In genomic region chr6:163738304-163738703, GRCh38 we compare ENCODE assay signal across 22 cellular contexts.
DNase-seq lines count a peak whose midpoint lies in the region; ATAC-seq and TF ChIP-seq lines count a peak whose summit lies in the region.
"Had no signal": no experiment of that assay in that cellular context is flagged by ENCODE, and none has a peak within 500 bp of the region (broad histone marks: within the 10 kb centered on the region; RNA-seq: fewer than 3 reads in every experiment).

No MANE protein-coding gene starts in this region.

- H3K9me2 ChIP-seq in OCI-LY7 (ENCODE audit: insufficient read depth, low read length) = no peaks in the 10 kb centered on the region

- CTCF ChIA-PET in OCI-LY7 (lab: Charles Lee; ENCODE audit: unreplicated experiment) = no interaction called here

- H3K4me2 ChIP-seq in OCI-LY7 (ENCODE audit: low read length) = peak overlapping the region; percentile 21; the same call in 1 of the 2 replicates
- H3K4me2 ChIP-seq: BLaER1 had no signal

- H3K4me1 Mint-ChIP-seq in endodermal cell (peaks cover 24% of the 10 kb centered on the region), progenitor cell of endocrine pancreas (ENCODE audit: low read depth) (no peaks in the 10 kb centered on the region)
- H3K4me1 Mint-ChIP-seq: CD4-positive, CD25-positive, alpha-beta regulatory T cell had no signal

- WGBS in endodermal cell (ENCODE audit: insufficient coverage in 1 of 2, insufficient read length in 1 of 2), 2 experiments = 81% methylated on average over 3 of the region's 3 CpGs; no CpG with 5 or more reads in 1 of the 2 experiments

- H3K9me3 Mint-ChIP-seq in endodermal cell (peaks cover 5% of the 10 kb centered on the region), progenitor cell of endocrine pancreas (ENCODE audit: low read depth) (peaks cover 6% of the 10 kb centered on the region)
- H3K9me3 Mint-ChIP-seq: CD4-positive, CD25-positive, alpha-beta regulatory T cell had no signal

- H3K36me3 Mint-ChIP-seq in endodermal cell (ENCODE audit: low read depth) (no peaks in the 10 kb centered on the region), progenitor cell of endocrine pancreas (ENCODE audit: insufficient read depth) (no peaks in the 10 kb centered on the region)
- H3K36me3 Mint-ChIP-seq: CD4-positive, CD25-positive, alpha-beta regulatory T cell had no signal

- H3K27ac Mint-ChIP-seq in endodermal cell (no peak overlapping the region), progenitor cell of endocrine pancreas (no peak overlapping the region)
- H3K27ac Mint-ChIP-seq: CD4-positive, CD25-positive, alpha-beta regulatory T cell had no signal

- no peaks in the 10 kb centered on the region for H4K20me1 ChIP-seq in OCI-LY7 (ENCODE audit: insufficient read depth, low read length)

- no peak overlapping the region for H3K4me3 ChIP-seq in OCI-LY7 (ENCODE audit: low read depth, low read length, poor library complexity, severe bottlenecking)
- H3K4me3 ChIP-seq in endodermal cell (ENCODE audit: low read length) = no peak overlapping the region
- H3K4me3 ChIP-seq: BLaER1, SJCRH30 had no signal

- intact Hi-C loops in OCI-LY7 (cut with micrococcal nuclease; ENCODE audit: unreplicated experiment) = no loop called here

- ATAC-seq in GM18498 (IDR thresholded peaks at IDR 0.05; ENCODE audit: unreplicated experiment) = peak; percentile 7
- ATAC-seq in GM21717 (IDR thresholded peaks at IDR 0.05; ENCODE audit: unreplicated experiment) = peak; percentile 4
- ATAC-seq in GM21526 (IDR thresholded peaks at IDR 0.05; ENCODE audit: low FRiP score, unreplicated experiment) = no peak
- ATAC-seq: HCT116, PC-3, SK-N-SH treated with all-trans-retinoic acid at 6 μM for 48 hours had no signal

- H3K36me3 ChIP-seq in OCI-LY7 (ENCODE audit: insufficient read depth, low read length) (no peaks in the 10 kb centered on the region), endodermal cell (ENCODE audit: control insufficient read depth, insufficient read depth, low read length) (no peaks in the 10 kb centered on the region)
- H3K36me3 ChIP-seq: BLaER1, SJCRH30 had no signal

- H3K9me3 ChIP-seq in OCI-LY7 (ENCODE audit: low read length) = no peaks in the 10 kb centered on the region
- H3K9me3 ChIP-seq in endodermal cell (ENCODE audit: control insufficient read depth, low read length) = no peaks in the 10 kb centered on the region
- H3K9me3 ChIP-seq: BLaER1 had no signal

- no peak overlapping the region for H3K9ac ChIP-seq in endodermal cell (ENCODE audit: extremely low read depth, low read length, poor library complexity, severe bottlenecking)
- H3K9ac ChIP-seq: BLaER1 had no signal

- no peak overlapping the region; the same call in 1 of the 2 replicates for H2AFZ ChIP-seq in OCI-LY7 (ENCODE audit: low read length)

- peaks cover 87% of the 10 kb centered on the region for H3K27me3 Mint-ChIP-seq in endodermal cell (ENCODE audit: insufficient read depth)
- H3K27me3 Mint-ChIP-seq in progenitor cell of endocrine pancreas = peaks cover 55% of the 10 kb centered on the region

- DNase-seq in OCI-LY7 (ENCODE audit: low spot score) = no peak
- peak; percentile 52 for DNase-seq in endodermal cell
- DNase-seq in 8988T = no peak
- DNase-seq in activated CD4-positive, alpha-beta T cell treated with anti-CD3 and anti-CD28 coated beads for 4 hours = no peak
- no peak for DNase-seq in progenitor cell of endocrine pancreas (ENCODE audit: low spot score, unreplicated experiment)
- DNase-seq: CD4-positive, CD25-positive, alpha-beta regulatory T cell; DMS53; Karpas-422; NCI-H1105 treated with DMSO at 0.1 percent for 48 hours; NCI-H146; NCI-H1930; NCI-H2107; NCI-H524; NCI-H748 treated with DMSO at 0.1 percent for 48 hours; PC-3; SJCRH30 had no signal

- no peak overlapping the region for H3K27ac ChIP-seq in OCI-LY7 (ENCODE audit: low read depth, low read length, poor library complexity, severe bottlenecking)
- H3K27ac ChIP-seq in endodermal cell (ENCODE audit: low read depth, low read length) = no peak overlapping the region
- H3K27ac ChIP-seq: BLaER1, SJCRH30 had no signal

- no TSS peak for BruUV-seq in OCI-LY7 (replicated peaks; lab: Mats Ljungman, UMichigan)

- H3K4me3 Mint-ChIP-seq in endodermal cell (no peak overlapping the region), progenitor cell of endocrine pancreas (ENCODE audit: low read depth) (no peak overlapping the region)
- H3K4me3 Mint-ChIP-seq: CD4-positive, CD25-positive, alpha-beta regulatory T cell had no signal

- H3K27me3 ChIP-seq in endodermal cell (ENCODE audit: control insufficient read depth, insufficient read depth, low read length, poor library complexity, severe bottlenecking) = peaks cover 94% of the 10 kb centered on the region
- H3K27me3 ChIP-seq: BLaER1, SJCRH30 had no signal

- H3K4me1 ChIP-seq in OCI-LY7 (ENCODE audit: insufficient read depth, low read length, poor library complexity, severe bottlenecking) (peaks cover 39% of the 10 kb centered on the region), endodermal cell (ENCODE audit: control insufficient read depth, insufficient read depth, low read length) (peaks cover 8% of the 10 kb centered on the region)

- H3K79me2 ChIP-seq in OCI-LY7 (ENCODE audit: insufficient read depth, low read depth, low read length) = no peaks in the 10 kb centered on the region

- POLR2A ChIA-PET in OCI-LY7 (lab: Charles Lee) = interaction anchor here (0.6 to 1.3 kb wide), 4 partner anchors 8 to 22 kb away, joined by 3 to 7 read pairs (median 3); no protein-coding TSS in a partner anchor

- TF ChIP-seq CTCF in OCI-LY7 (conservative IDR thresholded peaks at IDR 0.05; ENCODE audit: low read length) (no peak), endodermal cell (conservative IDR thresholded peaks at IDR 0.05) (no peak), progenitor cell of endocrine pancreas (IDR thresholded peaks at IDR 0.05; ENCODE audit: unreplicated experiment) (no peak)
